Comparison of ENCODE assay signal across 18 cellular contexts in genomic region chr7:27861747-27862146, GRCh38.
"Had no signal": no experiment of that assay in that cellular context is flagged by ENCODE, and none has a peak within 500 bp of the region (broad histone marks: within the 10 kb centered on the region; RNA-seq: fewer than 3 reads in every experiment).

No MANE protein-coding gene starts in this region.

- DNase-seq: KBM-7, MG63, NCI-H1092, NCI-H1436, NCI-H187, NCI-H2029, NCI-H2081 treated with DMSO at 0.1 percent for 48 hours, NCI-H2171, NCI-H226, NCI-H446, NCI-H510A, NCI-H524 treated with DMSO at 0.1 percent for 48 hours, NCI-H69, NCI-H774, SHP77, SJCRH30 had no signal

- H3K36me3 ChIP-seq: MG63, SJCRH30 had no signal

- ATAC-seq: SK-N-SH treated with all-trans-retinoic acid at 6 μM for 48 hours had no signal

- H3K27me3 ChIP-seq: MG63, SJCRH30 had no signal

- H3K27ac ChIP-seq: RWPE1, SJCRH30 had no signal

- H3K4me1 ChIP-seq: SJCRH30 had no signal

- H3K4me3 ChIP-seq: MG63, SJCRH30 had no signal

- H3K9me3 ChIP-seq: MG63, SJCRH30 had no signal
